ENCODE assay signal across 30 cellular contexts in the genomic region with DNA sequence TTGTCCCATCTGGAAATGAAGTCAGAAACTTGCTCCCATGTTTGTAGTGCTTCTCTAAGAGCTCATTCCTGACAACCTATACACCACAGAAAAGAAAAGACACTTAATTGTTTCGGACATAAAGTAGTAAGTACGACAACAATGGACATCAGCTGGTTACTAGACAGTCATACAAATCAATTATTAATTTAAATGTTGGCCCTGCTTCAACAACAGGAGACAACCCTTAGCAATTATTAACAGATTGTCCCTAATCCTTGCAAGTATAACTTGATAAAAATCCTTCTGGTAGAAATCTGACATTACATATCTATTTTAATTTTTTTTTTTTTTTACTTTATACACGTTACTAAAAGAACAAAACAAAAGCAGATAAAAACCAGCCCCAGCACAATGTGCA. TPM values are rescaled to one million over a fixed set of nuclear protein-coding genes. Genes with fewer than 3 reads are reported as not detected.
"Had no signal": no experiment of that assay in that cellular context is flagged by ENCODE, and none has a peak within 500 bp of the region (broad histone marks: within the 10 kb centered on the region; RNA-seq: fewer than 3 reads in every experiment).

No MANE protein-coding gene starts in this region.

- H3K4me1 ChIP-seq: gastrocnemius medialis, heart right ventricle, prostate gland, sigmoid colon, spleen, testis, tibial artery had no signal

- ATAC-seq: gastrocnemius medialis; heart right ventricle; naive thymus-derived CD8-positive, alpha-beta T cell; right cardiac atrium; stimulated activated memory B cell treated with anti-CD40 and anti-IgM and Interleukin-4, amounts not matched to agents 10 μg/mL and 1 μg/mL and 100 μg/mL, for 72 hours; stimulated activated naive CD8-positive, alpha-beta T cell treated with anti-CD3 and anti-CD28 coated beads, Interleukin-15, Interleukin-2, amounts not matched to agents 100 U/mL and 50 U/mL, for 24 hours had no signal

- H3K27me3 ChIP-seq: gastrocnemius medialis, sigmoid colon, spleen, testis, tibial artery had no signal

- DNase-seq: dermis blood vessel endothelial cell; effector memory CD4-positive, alpha-beta T cell; foreskin fibroblast; gastrocnemius medialis; heart right ventricle; hippocampal formation; kidney glomerular epithelial cell; mesendoderm; naive thymus-derived CD8-positive, alpha-beta T cell; nephron progenitor cell; nucleus accumbens; right cardiac atrium; sigmoid colon; spleen; stimulated activated CD4-positive, alpha-beta T cell treated with anti-CD3 and anti-CD28 coated beads, Interleukin-4, amount 100 ng/mL, for 4 hours; stimulated activated naive CD8-positive, alpha-beta T cell treated with anti-CD3 and anti-CD28 coated beads, Interleukin-15, Interleukin-2, amounts not matched to agents 100 U/mL and 50 U/mL, for 24 hours; substantia nigra; testis; tibial artery had no signal

- FAIRE-seq: islet of Langerhans had no signal

- H3K9me3 ChIP-seq: gastrocnemius medialis, prostate gland, testis had no signal

- H3K27ac ChIP-seq: coronary artery, gastrocnemius medialis, heart right ventricle, prostate gland, sigmoid colon, spleen, testis, tibial artery had no signal

- H3K4me3 ChIP-seq: coronary artery, gastrocnemius medialis, heart right ventricle, prostate gland, sigmoid colon, spleen, testis, tibial artery had no signal

- H3K36me3 ChIP-seq: gastrocnemius medialis, heart right ventricle, prostate gland, sigmoid colon, spleen, tibial artery had no signal

RNA-seq across cellular contexts. Expression of gene ERICH6, which starts 29.8 kb away (rescaled TPM):
- total RNA-seq: dermis blood vessel endothelial cell; gastrocnemius medialis; glomerular endothelial cell; lower leg skin; lung microvascular endothelial cell; myocyte; naive thymus-derived CD8-positive, alpha-beta T cell; sigmoid colon; skeletal muscle tissue; spleen had no signal
- polyA plus RNA-seq: esophagus, heart right ventricle, right cardiac atrium, sigmoid colon, spleen, urinary bladder had no signal
